21 cellular contexts compared by ENCODE assay signal in genomic region chr4:29581469-29581868, GRCh38.
DNase-seq lines count a peak whose midpoint lies in the region; ATAC-seq and TF ChIP-seq lines count a peak whose summit lies in the region.
"Had no signal": no experiment of that assay in that cellular context is flagged by ENCODE, and none has a peak within 500 bp of the region (broad histone marks: within the 10 kb centered on the region; RNA-seq: fewer than 3 reads in every experiment).

No MANE protein-coding gene starts in this region.

- H3K36me3 ChIP-seq in esophagus muscularis mucosa: no peaks in the 10 kb centered on the region
- H3K36me3 ChIP-seq: gastrocnemius medialis, ovary had no signal

- 0% methylated on average over 2 of the region's 2 CpGs for WGBS in esophagus muscularis mucosa

- no peaks in the 10 kb centered on the region for H3K27me3 ChIP-seq in esophagus muscularis mucosa
- H3K27me3 ChIP-seq: body of pancreas, gastrocnemius medialis, ovary had no signal

- intact Hi-C loops in esophagus muscularis mucosa (cut with DNase I): no loop called here

- no peak for ATAC-seq in HG02571 (IDR thresholded peaks at IDR 0.05; ENCODE audit: unreplicated experiment)
- ATAC-seq: activated CD4-positive, alpha-beta T cell treated with anti-CD3 and anti-CD28 coated beads for 36 hours; activated naive CD4-positive, alpha-beta T cell treated with anti-CD3 and anti-CD28 coated beads, Interleukin-2, amount 50 U/mL, for 72 hours; body of pancreas; gastrocnemius medialis; naive thymus-derived CD8-positive, alpha-beta T cell had no signal

- TF ChIP-seq POLR2A in esophagus muscularis mucosa (IDR thresholded peaks at IDR 0.05; ENCODE audit: low read depth): no peak

- no peaks in the 10 kb centered on the region for H3K9me3 ChIP-seq in esophagus muscularis mucosa
- H3K9me3 ChIP-seq: body of pancreas, gastrocnemius medialis, ovary had no signal

- TF ChIP-seq CTCF in esophagus muscularis mucosa (IDR thresholded peaks at IDR 0.05): no peak

- DNase-seq in GM03348 (ENCODE audit: low spot score) (peak; percentile 18), NCI-H226 (peak; percentile 62), globus pallidus (ENCODE audit: low spot score) (peak; percentile 30), pons (ENCODE audit: low spot score) (peak; percentile 50), esophagus muscularis mucosa (ENCODE audit: extremely low spot score) (no peak), activated gamma-delta T cell (lab: John Stamatoyannopoulos, UW) (no peak), NCI-H2227 treated with DMSO at 0.1 percent for 48 hours (lab: John Stamatoyannopoulos, UW) (no peak)
- DNase-seq: activated CD4-positive, alpha-beta T cell treated with anti-CD3 and anti-CD28 coated beads for 36 hours; EL; erythroblast; gastrocnemius medialis; kidney glomerular epithelial cell; mesendoderm; naive thymus-derived CD8-positive, alpha-beta T cell; NCI-H187; NK-92 treated with Interleukin-12 subunit alpha and Interleukin-12 subunit beta, amount 100 ng/mL, for 24 hours had no signal

- no peak overlapping the region for H3K4me3 ChIP-seq in esophagus muscularis mucosa
- H3K4me3 ChIP-seq: body of pancreas, gastrocnemius medialis, ovary had no signal

- TF ChIP-seq EP300 in esophagus muscularis mucosa (IDR thresholded peaks at IDR 0.05): no peak

- peaks cover 0 to 11% (median 0%) of the 10 kb centered on the region in 4 donors for H3K4me1 ChIP-seq in esophagus muscularis mucosa
- H3K4me1 ChIP-seq: body of pancreas, gastrocnemius medialis had no signal

- no peak overlapping the region for H3K27ac ChIP-seq in esophagus muscularis mucosa (replicated peaks in 1 of 4)
- H3K27ac ChIP-seq: body of pancreas, gastrocnemius medialis, KMS-11, ovary had no signal

Comparison
In these comparisons a context has a peak if more than half of its experiments do, and no peak if none do; other contexts are left out.
1. DNase-seq: peak in GM03348 (single experiment), NCI-H226 (single experiment), globus pallidus (single experiment) and pons (single experiment); none in esophagus muscularis mucosa (single experiment), activated gamma-delta T cell (single experiment) and NCI-H2227 treated with DMSO at 0.1 percent for 48 hours (single experiment).